In the genomic region with DNA sequence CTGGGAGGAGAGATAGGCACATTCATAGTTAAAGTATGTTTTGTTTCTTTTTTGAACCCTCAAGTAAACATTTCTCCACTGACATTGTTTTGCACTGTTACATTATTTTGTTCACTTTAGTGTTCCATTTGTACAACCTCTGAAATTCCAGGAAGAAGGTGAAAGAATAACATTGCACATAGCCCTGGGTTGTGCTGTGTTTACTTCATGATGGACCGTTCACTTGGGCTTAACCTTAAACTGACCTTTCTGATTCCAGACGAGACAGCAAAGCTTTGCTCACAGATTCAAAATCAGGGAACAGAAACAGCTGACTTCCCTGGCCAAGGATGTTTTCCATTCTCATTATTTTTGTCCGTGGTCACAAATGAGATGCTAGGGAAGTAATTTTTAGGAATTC, we compare ENCODE assay signal across 34 cellular contexts. TPM values are rescaled to one million over a fixed set of nuclear protein-coding genes. Genes with fewer than 3 reads are reported as not detected.
A peak's percentile ranks its signal among the peaks of the same experiment; 100 is the strongest.
DNase-seq lines count a peak whose midpoint lies in the region; ATAC-seq and TF ChIP-seq lines count a peak whose summit lies in the region.
"Had no signal": no experiment of that assay in that cellular context is flagged by ENCODE, and none has a peak within 500 bp of the region (broad histone marks: within the 10 kb centered on the region; RNA-seq: fewer than 3 reads in every experiment).

No MANE protein-coding gene starts in this region.

- no peak overlapping the region for H3K27ac ChIP-seq in ovary
- H3K27ac ChIP-seq: BLaER1 treated with 17β-estradiol and CSF1 and Interleukin-3, amounts not matched to agents 10 nM and 100 nM; esophagus muscularis mucosa; left lung; neutrophil; WERI-Rb-1 had no signal

- intact Hi-C loops in ovary (cut with DNase I), result no loop called here

- DNase-seq in HCEC 1CT (peak; percentile 77), astrocyte of the hippocampus (ENCODE audit: low read depth, low spot score) (peak; percentile 33), iris pigment epithelial cell (ENCODE audit: low read depth) (peak; percentile 78), renal cortical epithelial cell (ENCODE audit: low read depth) (peak; percentile 83), hippocampal formation (lab: John Stamatoyannopoulos, UW) (no peak), ovary (no peak)
- DNase-seq in stimulated activated naive CD8-positive, alpha-beta T cell treated with anti-CD3 and anti-CD28 coated beads, Interleukin-15, Interleukin-2, amounts not matched to agents 100 U/mL and 50 U/mL, for 24 hours, result no peak
- DNase-seq: activated CD4-positive, alpha-beta T cell treated with anti-CD3 and anti-CD28 coated beads for 4 hours; activated T-cell treated with anti-CD3 and anti-CD28 coated beads for 4 hours; aorta; central memory CD4-positive, alpha-beta T cell; COR-L47; dermis blood vessel endothelial cell; DMS53; GF-D8; hypothalamus; Kasumi-1; left lung; naive B cell; NCI-H1092 treated with DMSO at 0.1 percent for 48 hours; NCI-H1694 treated with DMSO at 0.1 percent for 48 hours; NCI-H446 treated with DMSO at 0.1 percent for 48 hours; NCI-H82; stimulated activated CD4-positive, alpha-beta T cell treated with anti-CD3 and anti-CD28 coated beads, Interleukin-15, amount 100 ng/mL, for 24 hours; stimulated activated CD4-positive, alpha-beta T cell treated with anti-CD3 and anti-CD28 coated beads, Interleukin-4, amount 100 ng/mL, for 4 hours; SW 1271; T-helper 9 cell; trophoblast cell; WERI-Rb-1 had no signal

- no peak for TF ChIP-seq POLR2A in ovary (IDR thresholded peaks at IDR 0.05)

- H3K9me3 ChIP-seq in ovary, result no peaks in the 10 kb centered on the region
- H3K9me3 ChIP-seq: BLaER1 treated with 17β-estradiol and CSF1 and Interleukin-3, amounts not matched to agents 10 nM and 100 nM; esophagus muscularis mucosa; HAP-1; left lung; neutrophil had no signal

- no peak overlapping the region for H3K4me3 ChIP-seq in ovary
- H3K4me3 ChIP-seq: BLaER1 treated with 17β-estradiol and CSF1 and Interleukin-3, amounts not matched to agents 10 nM and 100 nM; esophagus muscularis mucosa; HAP-1; left lung had no signal

- WGBS in ovary, 3 donors, result 2 to 13% (median 4%) methylated on average over 3 of the region's 3 CpGs

- no peak for TF ChIP-seq EP300 in ovary (IDR thresholded peaks at IDR 0.05)

- no peaks in the 10 kb centered on the region for H3K36me3 ChIP-seq in ovary
- H3K36me3 ChIP-seq: BLaER1 treated with 17β-estradiol and CSF1 and Interleukin-3, amounts not matched to agents 10 nM and 100 nM; esophagus muscularis mucosa; HAP-1; left lung; neutrophil; WERI-Rb-1 had no signal

- peaks cover 11% of the 10 kb centered on the region for H3K4me1 ChIP-seq in ovary (ENCODE audit: insufficient read depth)
- H3K4me1 ChIP-seq: HAP-1, left lung had no signal

- TF ChIP-seq CTCF in ovary (IDR thresholded peaks at IDR 0.05), result no peak

- no peaks in the 10 kb centered on the region for H3K27me3 ChIP-seq in ovary
- H3K27me3 ChIP-seq: esophagus muscularis mucosa, neutrophil had no signal

- ATAC-seq in HG03175 (IDR thresholded peaks at IDR 0.05; ENCODE audit: unreplicated experiment), result no peak
- ATAC-seq in stimulated activated naive CD8-positive, alpha-beta T cell treated with anti-CD3 and anti-CD28 coated beads, Interleukin-15, Interleukin-2, amounts not matched to agents 100 U/mL and 50 U/mL, for 24 hours, result no peak
- ATAC-seq: left lung had no signal

RNA-seq across cellular contexts. Expression of gene GDNF, which starts 42.8 kb away (rescaled TPM):
- total RNA-seq in renal cortical epithelial cell (0.52 and 0.60 TPM in 2 replicates), ovary (1 to 10 TPM in 5 of 7 donors, under 1 TPM in 2; 0.23 to 6.3 (median 2.7) TPM)
- polyA plus RNA-seq in ovary, result 1 to 10 TPM; 3.6 to 3.7 TPM
- total RNA-seq: dermis blood vessel endothelial cell, left lung had no signal
- polyA plus RNA-seq: aorta had no signal

Comparison
In these comparisons a context has a peak if more than half of its experiments do, and no peak if none do; other contexts are left out.
1. DNase-seq: peak in HCEC 1CT (single experiment), astrocyte of the hippocampus (single experiment), iris pigment epithelial cell (single experiment) and renal cortical epithelial cell (single experiment); none in hippocampal formation (0 of 2), ovary (0 of 5) and stimulated activated naive CD8-positive, alpha-beta T cell treated with anti-CD3 and anti-CD28 coated beads, Interleukin-15, Interleukin-2, amounts not matched to agents 100 U/mL and 50 U/mL, for 24 hours (single experiment).